Comparison of ENCODE assay signal across 8 cellular contexts in genomic region chr1:1250828-1251284, GRCh38.
DNase-seq lines count a peak whose midpoint lies in the region; ATAC-seq lines count a peak whose summit lies in the region.

No MANE protein-coding gene starts in this region.

- DNase-seq in NCI-H510A treated with DMSO at 0.1 percent for 48 hours (lab: John Stamatoyannopoulos, UW) = peak; percentile 99
- DNase-seq in activated effector memory CD4-positive, alpha-beta T cell treated with Interleukin-2 at 50 U/mL for 16 hours = peak; percentile 48
- DNase-seq in stimulated activated CD4-positive, alpha-beta T cell treated with anti-CD3 and anti-CD28 coated beads, Interleukin-1b, Interleukin-23, amount 100 ng/mL, for 4 hours (ENCODE audit: low read depth in 2 of 2) = peak; percentile 48 to 67
- DNase-seq in RPMI8226 = no peak

- peak; percentile 70 for ATAC-seq in GM18867 (IDR thresholded peaks at IDR 0.05; ENCODE audit: unreplicated experiment)
- ATAC-seq in GM19463 (IDR thresholded peaks at IDR 0.05; ENCODE audit: unreplicated experiment) = no peak
- ATAC-seq in GM18907 (IDR thresholded peaks at IDR 0.05; ENCODE audit: unreplicated experiment) = no peak
- ATAC-seq in GM21529 (IDR thresholded peaks at IDR 0.05; ENCODE audit: unreplicated experiment) = no peak
